Comparison of ENCODE assay signal across 7 cellular contexts in genomic region chr15:76996526-76997401, GRCh38. TPM values are rescaled to one million over a fixed set of nuclear protein-coding genes. Genes with fewer than 3 reads are reported as not detected.
DNase-seq lines count a peak whose midpoint lies in the region; ATAC-seq and TF ChIP-seq lines count a peak whose summit lies in the region.

No MANE protein-coding gene starts in this region.

- H3K36me3 ChIP-seq in Peyer's patch (no peaks in the 10 kb centered on the region), right lobe of liver (no peaks in the 10 kb centered on the region), testis (ENCODE audit: low read depth, missing control alignments) (no peaks in the 10 kb centered on the region)

- peak; percentile 38 to 64 (median 45) for ATAC-seq in right lobe of liver
- ATAC-seq in GM18861 (IDR thresholded peaks at IDR 0.05; ENCODE audit: unreplicated experiment), result no peak
- no peak for ATAC-seq in HG03520 (IDR thresholded peaks at IDR 0.05; ENCODE audit: unreplicated experiment)

- H3K9me3 ChIP-seq in Peyer's patch (no peaks in the 10 kb centered on the region), right lobe of liver (no peaks in the 10 kb centered on the region), testis (no peaks in the 10 kb centered on the region)

- WGBS in right lobe of liver (ENCODE audit: insufficient coverage, low coverage, low lambda C conversion rate, missing lambda C conversion rate), result 30% methylated on average over 2 of the region's 14 CpGs
- WGBS in testis, 2 donors, result 70 to 89% methylated on average over 4 to 14 of the region's 14 CpGs

- TF ChIP-seq CTCF in Peyer's patch (IDR thresholded peaks at IDR 0.05) (no peak), right lobe of liver (IDR thresholded peaks at IDR 0.05) (no peak), testis (IDR thresholded peaks at IDR 0.05) (no peak)

- intact Hi-C loops in right lobe of liver (cut with DNase I) (no loop called here), testis (cut with DNase I; ENCODE audit: low total_unique reads) (no loop called here)

- DNase-seq in Peyer's patch (peak; percentile 34 to 69 (median 39)), right lobe of liver (peak in 2 of 3 donors; percentile 44 to 58), testis (peak; percentile 32), GM19240 (ENCODE audit: insufficient read length, low spot score) (no peak)
- DNase-seq in activated naive CD4-positive, alpha-beta T cell treated with Interleukin-2 at 50 U/mL for 16 hours, result peak; percentile 65

- peak overlapping the region; percentile 69 to 87 (median 80) for H3K27ac ChIP-seq in Peyer's patch
- H3K27ac ChIP-seq in right lobe of liver, result peak overlapping the region in 1 of 3 donors; percentile 28
- H3K27ac ChIP-seq in testis, result no peak overlapping the region

- H3K4me3 ChIP-seq in Peyer's patch (peak overlapping the region; percentile 37 to 51 (median 46)), right lobe of liver (peak overlapping the region; percentile 5 to 24 (median 10)), testis (no peak overlapping the region)

- H3K27me3 ChIP-seq in Peyer's patch (no peaks in the 10 kb centered on the region), right lobe of liver (no peaks in the 10 kb centered on the region), testis (no peaks in the 10 kb centered on the region)

- H3K4me1 ChIP-seq in Peyer's patch (peaks cover 0 to 27% (median 16%) of the 10 kb centered on the region in 4 donors), right lobe of liver (no peaks in the 10 kb centered on the region), testis (peaks cover 6% of the 10 kb centered on the region)

- TF ChIP-seq POLR2A in Peyer's patch (IDR thresholded peaks at IDR 0.05) (no peak), right lobe of liver (IDR thresholded peaks at IDR 0.05) (no peak), testis (IDR thresholded peaks at IDR 0.05) (no peak)

RNA-seq across cellular contexts. Expression of gene PSTPIP1, which starts 1.8 kb away (rescaled TPM):
- total RNA-seq in Peyer's patch, result 10 to 100 TPM in 3 of 4 donors, 1 to 10 TPM in 1; 6.3 to 40.4 (median 19.5) TPM
- total RNA-seq in right lobe of liver, result 1 to 10 TPM; 1.2 to 4.9 (median 2.2) TPM
- 1 to 10 TPM; 5.0 to 8.6 TPM for total RNA-seq in testis
- polyA plus RNA-seq in testis (ENCODE audit: insufficient read depth, low read depth, low replicate concordance), result 7.9 TPM

Comparison
In these comparisons a context has a peak if more than half of its experiments do, and no peak if none do; other contexts are left out.
1. H3K27ac ChIP-seq: peak in Peyer's patch (4 of 4); none in testis (0 of 2).
2. H3K4me3 ChIP-seq: peak in Peyer's patch (4 of 4) and right lobe of liver (3 of 3); none in testis (0 of 2).
3. ATAC-seq: peak in right lobe of liver (4 of 4); none in GM18861 (single experiment) and HG03520 (single experiment).